In the genomic region with DNA sequence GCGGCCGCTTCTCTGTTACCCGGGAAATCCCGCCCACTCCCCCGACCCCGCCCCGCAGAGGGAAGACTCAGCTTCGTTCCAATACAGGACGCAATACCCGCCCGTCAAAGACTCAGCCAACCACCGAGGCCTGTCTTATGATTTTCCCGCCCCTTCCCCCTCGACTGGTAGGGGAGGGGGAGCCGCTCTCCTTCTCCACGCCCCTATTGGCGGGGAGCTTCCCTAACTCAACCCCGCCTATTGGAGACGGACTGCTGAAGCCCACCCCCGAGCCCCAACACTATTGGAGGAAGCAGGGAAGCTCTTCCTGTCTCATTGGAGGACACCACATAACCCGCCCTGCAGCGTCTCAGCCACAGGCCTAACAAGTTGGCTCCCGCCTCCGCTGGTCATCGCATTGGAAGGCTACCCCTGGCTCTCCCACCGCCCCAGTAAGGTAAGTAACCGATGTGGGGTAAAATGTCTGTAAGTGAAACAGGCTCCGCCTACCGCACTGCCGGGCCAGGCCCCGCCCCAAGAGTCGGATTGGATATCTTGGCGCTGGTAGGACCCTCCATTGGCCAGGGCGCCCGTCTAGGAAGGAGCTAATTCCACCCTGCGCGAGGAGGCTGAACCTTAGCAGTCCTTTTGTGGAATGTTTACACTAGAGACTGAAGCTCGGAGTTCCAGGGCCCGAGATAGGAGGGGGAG, we compare ENCODE assay signal across 8 cellular contexts. TPM values are rescaled to one million over a fixed set of nuclear protein-coding genes. Genes with fewer than 3 reads are reported as not detected.
DNase-seq lines count a peak whose midpoint lies in the region; ATAC-seq and TF ChIP-seq lines count a peak whose summit lies in the region.

A gene (minus strand): TSS at position 17 of the 690 bp plus-strand sequence. CDS start 21,315 bp downstream, outside the sequence.

- intact Hi-C loops in activated CD4-positive, alpha-beta T cell treated with anti-CD3 and anti-CD28 coated beads for 36 hours (cut with DNase I, micrococcal nuclease), result loop anchor here (1.0 to 10.0 kb wide), 19 partner anchors 45 to 1820 kb away; a partner anchor contains a TSS

- peak within 1 kb of the TSS; percentile 96 for H3K27ac Mint-ChIP-seq in activated CD4-positive, alpha-beta T cell treated with anti-CD3 and anti-CD28 coated beads for 36 hours

- POLR2A ChIA-PET in activated CD4-positive, alpha-beta T cell treated with anti-CD3 and anti-CD28 coated beads for 36 hours (lab: Charles Lee), result interaction anchor here (0.5 to 7.3 kb wide), 12 partner anchors 11 to 859 kb away, joined by 3 to 83 read pairs (median 5); a partner anchor contains a TSS

- DNase-seq in AG09319 (ENCODE audit: extremely low read depth, low read depth), result peak; percentile 100
- DNase-seq in GM19238 (ENCODE audit: insufficient read length, low spot score), result peak; percentile 61
- DNase-seq in NCI-H524 (lab: John Stamatoyannopoulos, UW), result peak; percentile 100
- peak; percentile 100 for DNase-seq in activated CD4-positive, alpha-beta T cell treated with anti-CD3 and anti-CD28 coated beads for 36 hours
- peak; percentile 100 for DNase-seq in choroid plexus epithelial cell (ENCODE audit: low read depth)
- peak; percentile 100 for DNase-seq in kidney epithelial cell (ENCODE audit: low read depth)
- peak; percentile 99 to 100 for DNase-seq in stimulated activated CD4-positive, alpha-beta T cell treated with anti-CD3 and anti-CD28 coated beads, Interleukin-15, amount 100 ng/mL, for 48 hours (ENCODE audit: low read depth in 2 of 2)

- no peaks in the 10 kb centered on the region for H3K36me3 ChIP-seq in kidney epithelial cell (ENCODE audit: control insufficient read depth, insufficient read depth, low read length)

- TF ChIP-seq CTCF in AG09319 (IDR thresholded peaks at IDR 0.05; ENCODE audit: low read depth, low read length) (no peak), choroid plexus epithelial cell (conservative IDR thresholded peaks at IDR 0.05; ENCODE audit: low read depth, low read length) (no peak), kidney epithelial cell (IDR thresholded peaks at IDR 0.05; ENCODE audit: insufficient read depth, low read length, poor library complexity, severe bottlenecking) (no peak)

- H3K4me3 ChIP-seq in choroid plexus epithelial cell (ENCODE audit: low read depth, low read length), result peak within 1 kb of the TSS; percentile 100
- H3K4me3 ChIP-seq in kidney epithelial cell (ENCODE audit: low read depth, low read length), result peak within 1 kb of the TSS; percentile 98

- ATAC-seq in HG03442 (IDR thresholded peaks at IDR 0.05; ENCODE audit: unreplicated experiment), result peak; percentile 35
- peak; percentile 57 for ATAC-seq in activated CD4-positive, alpha-beta T cell treated with anti-CD3 and anti-CD28 coated beads for 36 hours

- H3K4me1 Mint-ChIP-seq in activated CD4-positive, alpha-beta T cell treated with anti-CD3 and anti-CD28 coated beads for 36 hours, result peaks cover 36% of the 10 kb centered on the region

- peaks cover 10% of the 10 kb centered on the region for H3K36me3 Mint-ChIP-seq in activated CD4-positive, alpha-beta T cell treated with anti-CD3 and anti-CD28 coated beads for 36 hours (ENCODE audit: low read depth)

- H3K27me3 ChIP-seq in kidney epithelial cell (ENCODE audit: control insufficient read depth, insufficient read depth, low read length), result no peaks in the 10 kb centered on the region

- H3K4me3 Mint-ChIP-seq in activated CD4-positive, alpha-beta T cell treated with anti-CD3 and anti-CD28 coated beads for 36 hours, result peak within 1 kb of the TSS; percentile 99

- H3K9me3 Mint-ChIP-seq in activated CD4-positive, alpha-beta T cell treated with anti-CD3 and anti-CD28 coated beads for 36 hours (ENCODE audit: low read depth), result no peaks in the 10 kb centered on the region

- CTCF ChIA-PET in activated CD4-positive, alpha-beta T cell treated with anti-CD3 and anti-CD28 coated beads for 36 hours (lab: Charles Lee), result interaction anchor here (0.7 to 2.7 kb wide), 8 partner anchors 11 to 242 kb away, joined by 3 to 12 read pairs (median 3); a partner anchor contains a TSS

- no peaks in the 10 kb centered on the region for H3K27me3 Mint-ChIP-seq in activated CD4-positive, alpha-beta T cell treated with anti-CD3 and anti-CD28 coated beads for 36 hours

RNA-seq across cellular contexts. Expression of the gene that starts here (rescaled TPM):
- 10 to 100 TPM; 87.4 to 92.0 TPM for total RNA-seq in activated CD4-positive, alpha-beta T cell treated with anti-CD3 and anti-CD28 coated beads for 36 hours
- total RNA-seq in kidney epithelial cell, result 16.5 and 27.2 TPM in 2 replicates

Comparison
In these comparisons a context has a peak if more than half of its experiments do, and no peak if none do; other contexts are left out.
1. Peak in every context shown above with its lines: DNase-seq, ATAC-seq and H3K4me3 ChIP-seq.